ENCODE assay signal across 21 cellular contexts in genomic region chr14:39875028-39875427, GRCh38.
DNase-seq lines count a peak whose midpoint lies in the region; ATAC-seq lines count a peak whose summit lies in the region.
"Had no signal": no experiment of that assay in that cellular context is flagged by ENCODE, and none has a peak within 500 bp of the region (broad histone marks: within the 10 kb centered on the region; RNA-seq: fewer than 3 reads in every experiment).

No MANE protein-coding gene starts in this region.

- CTCF ChIA-PET in activated CD4-positive, alpha-beta memory T cell treated with anti-CD3 and anti-CD28 coated beads for 36 hours (lab: Charles Lee) = no interaction called here

- intact Hi-C loops in activated CD4-positive, alpha-beta memory T cell treated with anti-CD3 and anti-CD28 coated beads for 36 hours (cut with micrococcal nuclease) = no loop called here

- H3K27ac Mint-ChIP-seq in effector memory CD8-positive, alpha-beta T cell = no peak overlapping the region
- H3K27ac Mint-ChIP-seq in T-helper 2 cell treated with Interferon-gamma antibody and Interleukin-4, amounts not matched to agents 5 μg/mL and 100 μg/mL, for 36 hours = no peak overlapping the region
- H3K27ac Mint-ChIP-seq in activated CD4-positive, alpha-beta memory T cell treated with anti-CD3 and anti-CD28 coated beads for 36 hours = no peak overlapping the region
- H3K27ac Mint-ChIP-seq: CD4-positive, alpha-beta T cell; GM23338; stimulated activated naive B cell treated with anti-CD40 and anti-IgM and Interleukin-4, amounts not matched to agents 10 μg/mL and 1 μg/mL and 100 μg/mL, for 72 hours had no signal

- POLR2A ChIA-PET in activated CD4-positive, alpha-beta memory T cell treated with anti-CD3 and anti-CD28 coated beads for 36 hours (lab: Charles Lee) = no interaction called here

- H3K4me3 Mint-ChIP-seq in effector memory CD8-positive, alpha-beta T cell = no peak overlapping the region
- no peak overlapping the region for H3K4me3 Mint-ChIP-seq in T-helper 2 cell treated with Interferon-gamma antibody and Interleukin-4, amounts not matched to agents 5 μg/mL and 100 μg/mL, for 36 hours
- H3K4me3 Mint-ChIP-seq in activated CD4-positive, alpha-beta memory T cell treated with anti-CD3 and anti-CD28 coated beads for 36 hours = no peak overlapping the region
- H3K4me3 Mint-ChIP-seq: CD4-positive, alpha-beta T cell; GM23338; stimulated activated naive B cell treated with anti-CD40 and anti-IgM and Interleukin-4, amounts not matched to agents 10 μg/mL and 1 μg/mL and 100 μg/mL, for 72 hours had no signal

- no peak for DNase-seq in effector memory CD8-positive, alpha-beta T cell
- no peak for DNase-seq in T-helper 2 cell treated with Interferon-gamma antibody and Interleukin-4, amounts not matched to agents 5 μg/mL and 100 μg/mL, for 36 hours (ENCODE audit: low spot score)
- DNase-seq in activated CD4-positive, alpha-beta memory T cell treated with anti-CD3 and anti-CD28 coated beads for 36 hours = no peak
- no peak for DNase-seq in activated CD8-positive, alpha-beta memory T cell treated with anti-CD3 and anti-CD28 coated beads, Interleukin-2, amount 50 U/mL, for 48 hours
- DNase-seq: activated effector memory CD4-positive, alpha-beta T cell treated with anti-CD3 and anti-CD28 coated beads, Interleukin-2, amount 50 U/mL, for 16 hours; body of pancreas; CD4-positive, alpha-beta T cell; erythroblast; foreskin fibroblast; left colon; mesenchymal stem cell; NCI-H1436; retina; RPMI8226; stimulated activated CD4-positive, alpha-beta T cell treated with anti-CD3 and anti-CD28 coated beads, Interleukin-2, amount 100 ng/mL, for 48 hours; stimulated activated naive B cell treated with anti-CD40 and anti-IgM and Interleukin-4, amounts not matched to agents 10 μg/mL and 1 μg/mL and 100 μg/mL, for 72 hours; WERI-Rb-1 had no signal

- peaks cover 8 to 9% of the 10 kb centered on the region in 2 donors for H3K9me3 Mint-ChIP-seq in effector memory CD8-positive, alpha-beta T cell
- H3K9me3 Mint-ChIP-seq in T-helper 2 cell treated with Interferon-gamma antibody and Interleukin-4, amounts not matched to agents 5 μg/mL and 100 μg/mL, for 36 hours = peaks cover 8% of the 10 kb centered on the region
- no peaks in the 10 kb centered on the region for H3K9me3 Mint-ChIP-seq in activated CD4-positive, alpha-beta memory T cell treated with anti-CD3 and anti-CD28 coated beads for 36 hours
- H3K9me3 Mint-ChIP-seq: CD4-positive, alpha-beta T cell; GM23338 had no signal

- H3K36me3 Mint-ChIP-seq in effector memory CD8-positive, alpha-beta T cell (ENCODE audit: insufficient read depth) = no peaks in the 10 kb centered on the region
- no peaks in the 10 kb centered on the region for H3K36me3 Mint-ChIP-seq in T-helper 2 cell treated with Interferon-gamma antibody and Interleukin-4, amounts not matched to agents 5 μg/mL and 100 μg/mL, for 36 hours (ENCODE audit: low read depth)
- no peaks in the 10 kb centered on the region for H3K36me3 Mint-ChIP-seq in activated CD4-positive, alpha-beta memory T cell treated with anti-CD3 and anti-CD28 coated beads for 36 hours
- H3K36me3 Mint-ChIP-seq: stimulated activated naive B cell treated with anti-CD40 and anti-IgM and Interleukin-4, amounts not matched to agents 10 μg/mL and 1 μg/mL and 100 μg/mL, for 72 hours had no signal

- no peaks in the 10 kb centered on the region for H3K4me1 Mint-ChIP-seq in effector memory CD8-positive, alpha-beta T cell (ENCODE audit: low read depth in 2 of 2)
- no peaks in the 10 kb centered on the region for H3K4me1 Mint-ChIP-seq in T-helper 2 cell treated with Interferon-gamma antibody and Interleukin-4, amounts not matched to agents 5 μg/mL and 100 μg/mL, for 36 hours (ENCODE audit: low read depth)
- H3K4me1 Mint-ChIP-seq in activated CD4-positive, alpha-beta memory T cell treated with anti-CD3 and anti-CD28 coated beads for 36 hours (ENCODE audit: low read depth) = no peaks in the 10 kb centered on the region

- ATAC-seq in GM18873 (IDR thresholded peaks at IDR 0.05; ENCODE audit: low FRiP score, unreplicated experiment) (peak; percentile 45), GM21619 (IDR thresholded peaks at IDR 0.05; ENCODE audit: unreplicated experiment) (peak; percentile 50), HG03175 (IDR thresholded peaks at IDR 0.05; ENCODE audit: unreplicated experiment) (peak; percentile 35)
- no peak for ATAC-seq in effector memory CD8-positive, alpha-beta T cell (replicated peaks)
- ATAC-seq: body of pancreas; GM23338; left colon; stimulated activated naive B cell treated with anti-CD40 and anti-IgM and Interleukin-4, amounts not matched to agents 10 μg/mL and 1 μg/mL and 100 μg/mL, for 72 hours had no signal

- H3K27me3 Mint-ChIP-seq in effector memory CD8-positive, alpha-beta T cell = no peaks in the 10 kb centered on the region
- no peaks in the 10 kb centered on the region for H3K27me3 Mint-ChIP-seq in T-helper 2 cell treated with Interferon-gamma antibody and Interleukin-4, amounts not matched to agents 5 μg/mL and 100 μg/mL, for 36 hours (ENCODE audit: low read depth)
- H3K27me3 Mint-ChIP-seq in activated CD4-positive, alpha-beta memory T cell treated with anti-CD3 and anti-CD28 coated beads for 36 hours = no peaks in the 10 kb centered on the region
- H3K27me3 Mint-ChIP-seq: CD4-positive, alpha-beta T cell; stimulated activated naive B cell treated with anti-CD40 and anti-IgM and Interleukin-4, amounts not matched to agents 10 μg/mL and 1 μg/mL and 100 μg/mL, for 72 hours had no signal
